1 cellular context compared by ENCODE assay signal in the genomic region with DNA sequence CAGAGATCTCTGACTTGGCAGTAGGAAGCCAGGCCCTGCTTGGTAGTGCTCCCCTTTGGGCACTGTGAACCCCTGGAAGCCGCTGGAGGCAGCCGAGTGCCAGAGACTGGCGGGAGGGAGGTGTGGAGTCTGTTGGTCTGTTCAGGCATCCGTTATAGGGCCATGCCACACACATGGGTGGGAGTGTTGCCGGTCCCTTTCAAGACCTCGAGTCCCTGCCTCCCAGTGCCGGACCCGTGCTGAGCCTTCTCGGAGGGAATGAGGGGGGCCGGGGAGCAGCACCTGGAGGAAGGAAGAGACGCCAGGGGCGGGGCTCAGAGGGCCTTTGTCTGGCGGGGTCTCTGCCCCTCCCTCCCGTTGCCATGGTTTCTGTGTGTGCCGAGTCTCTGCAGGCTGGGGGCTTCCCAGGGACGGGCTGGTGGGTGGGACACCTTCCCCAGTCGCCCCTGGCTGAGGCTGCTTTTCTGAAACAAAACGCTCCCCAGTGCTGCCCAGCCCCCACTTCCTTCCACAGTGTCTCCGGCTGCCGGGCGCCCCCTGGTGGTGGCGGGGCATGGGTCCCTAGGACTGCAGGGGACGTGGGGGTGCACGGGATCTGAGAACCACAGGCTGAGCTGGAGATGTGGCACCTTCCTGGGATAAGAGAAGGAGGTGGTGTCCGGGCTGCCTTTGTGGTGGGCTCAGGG.
TF ChIP-seq lines count a peak whose summit lies in the region.

No MANE protein-coding gene starts in this region.

TF ChIP-seq in liver, 16 proteins besides CTCF, POLR2A, EP300 and RAD21 (continued from another document):
- TF ChIP-seq, protein P1, sequence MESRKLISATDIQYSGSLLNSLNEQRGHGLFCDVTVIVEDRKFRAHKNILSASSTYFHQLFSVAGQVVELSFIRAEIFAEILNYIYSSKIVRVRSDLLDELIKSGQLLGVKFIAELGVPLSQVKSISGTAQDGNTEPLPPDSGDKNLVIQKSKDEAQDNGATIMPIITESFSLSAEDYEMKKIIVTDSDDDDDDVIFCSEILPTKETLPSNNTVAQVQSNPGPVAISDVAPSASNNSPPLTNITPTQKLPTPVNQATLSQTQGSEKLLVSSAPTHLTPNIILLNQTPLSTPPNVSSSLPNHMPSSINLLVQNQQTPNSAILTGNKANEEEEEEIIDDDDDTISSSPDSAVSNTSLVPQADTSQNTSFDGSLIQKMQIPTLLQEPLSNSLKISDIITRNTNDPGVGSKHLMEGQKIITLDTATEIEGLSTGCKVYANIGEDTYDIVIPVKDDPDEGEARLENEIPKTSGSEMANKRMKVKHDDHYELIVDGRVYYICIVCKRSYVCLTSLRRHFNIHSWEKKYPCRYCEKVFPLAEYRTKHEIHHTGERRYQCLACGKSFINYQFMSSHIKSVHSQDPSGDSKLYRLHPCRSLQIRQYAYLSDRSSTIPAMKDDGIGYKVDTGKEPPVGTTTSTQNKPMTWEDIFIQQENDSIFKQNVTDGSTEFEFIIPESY (IDR thresholded peaks at IDR 0.05): no peak
- no peak for TF ChIP-seq RXRA (IDR thresholded peaks at IDR 0.05)
